26 cellular contexts compared by ENCODE assay signal in genomic region chr5:80644900-80645299, GRCh38.
"Had no signal": no experiment of that assay in that cellular context is flagged by ENCODE, and none has a peak within 500 bp of the region (broad histone marks: within the 10 kb centered on the region; RNA-seq: fewer than 3 reads in every experiment).

No MANE protein-coding gene starts in this region.

- H3K4me3 ChIP-seq: adrenal gland, SJCRH30, SK-N-MC had no signal

- H3K4me1 Mint-ChIP-seq: brain had no signal

- H3K27ac Mint-ChIP-seq: activated CD4-positive, alpha-beta T cell treated with anti-CD3 and anti-CD28 coated beads, Interleukin-2, amount 10 ng/mL, durations not matched to agents 24 days and 14 days; activated CD8-positive, alpha-beta T cell treated with anti-CD3 and anti-CD28 coated beads for 36 hours; activated naive CD4-positive, alpha-beta T cell treated with anti-CD3 and anti-CD28 coated beads for 36 hours; activated naive CD4-positive, alpha-beta T cell treated with anti-CD3 and anti-CD28 coated beads, Interleukin-2, amount 50 U/mL, for 72 hours; activated T-helper 1 cell treated with anti-CD3 and anti-CD28 coated beads, Interleukin-12 subunit alpha, Interleukin-12 subunit beta, Interleukin-2, Interleukin-4 antibody, amounts not matched to agents 30 ng/mL and 10 ng/mL and 1 ng/mL, durations not matched to agents 14 hours and 24 hours and 36 hours; brain had no signal

- H3K27me3 ChIP-seq: adrenal gland, SJCRH30 had no signal

- ATAC-seq: activated CD8-positive, alpha-beta T cell treated with anti-CD3 and anti-CD28 coated beads for 36 hours; activated naive CD4-positive, alpha-beta T cell treated with anti-CD3 and anti-CD28 coated beads, Interleukin-2, amount 50 U/mL, for 72 hours; activated T-cell treated with anti-CD3 and anti-CD28 coated beads, Interleukin-2, amount 50 U/mL, for 4 hours; Panc1 had no signal

- H3K4me1 ChIP-seq: adrenal gland, SJCRH30 had no signal

- H3K36me3 ChIP-seq: adrenal gland had no signal

- H3K9me3 ChIP-seq: adrenal gland, SJCRH30 had no signal

- H3K27ac ChIP-seq: adrenal gland, SJCRH30, SK-N-MC had no signal

- H3K9me3 Mint-ChIP-seq: activated CD8-positive, alpha-beta T cell treated with anti-CD3 and anti-CD28 coated beads for 36 hours; activated naive CD4-positive, alpha-beta T cell treated with anti-CD3 and anti-CD28 coated beads for 36 hours; activated naive CD4-positive, alpha-beta T cell treated with anti-CD3 and anti-CD28 coated beads, Interleukin-2, amount 50 U/mL, for 72 hours; activated T-cell treated with anti-CD3 and anti-CD28 coated beads, Interleukin-2, amount 50 U/mL, for 4 hours; activated T-helper 1 cell treated with anti-CD3 and anti-CD28 coated beads, Interleukin-12 subunit alpha, Interleukin-12 subunit beta, Interleukin-2, Interleukin-4 antibody, amounts not matched to agents 30 ng/mL and 10 ng/mL and 1 ng/mL, durations not matched to agents 14 hours and 24 hours and 36 hours had no signal

- H3K27me3 Mint-ChIP-seq: activated CD4-positive, alpha-beta T cell treated with anti-CD3 and anti-CD28 coated beads, Interleukin-2, amount 10 ng/mL, durations not matched to agents 24 days and 14 days; activated CD8-positive, alpha-beta T cell treated with anti-CD3 and anti-CD28 coated beads for 36 hours had no signal

- DNase-seq: activated CD4-positive, alpha-beta T cell treated with anti-CD3 and anti-CD28 coated beads, Interleukin-2, amount 10 ng/mL, durations not matched to agents 24 days and 14 days; activated CD4-positive, alpha-beta T cell treated with anti-CD3 and anti-CD28 coated beads, Interleukin-2, amount 50 U/mL, for 4 hours; activated CD8-positive, alpha-beta T cell treated with anti-CD3 and anti-CD28 coated beads for 36 hours; activated gamma-delta T cell treated with Interleukin-2 at 50 U/mL for 16 hours; activated naive CD4-positive, alpha-beta T cell treated with anti-CD3 and anti-CD28 coated beads for 36 hours; activated T-cell treated with anti-CD3 and anti-CD28 coated beads, Interleukin-2, amount 50 U/mL, for 4 hours; adrenal gland; anterior cingulate cortex; Karpas-422; KBM-7; NCI-H1048; NCI-H1105 treated with DMSO at 0.1 percent for 48 hours; NCI-H1436; NCI-H1694; NCI-H1930; NCI-H2081 treated with DMSO at 0.1 percent for 48 hours; NCI-H345; NCI-H524 treated with DMSO at 0.1 percent for 48 hours; SHP77; T1000 had no signal

- H3K4me3 Mint-ChIP-seq: activated CD4-positive, alpha-beta T cell treated with anti-CD3 and anti-CD28 coated beads, Interleukin-2, amount 10 ng/mL, durations not matched to agents 24 days and 14 days; activated CD8-positive, alpha-beta T cell treated with anti-CD3 and anti-CD28 coated beads for 36 hours; activated naive CD4-positive, alpha-beta T cell treated with anti-CD3 and anti-CD28 coated beads for 36 hours; activated T-cell treated with anti-CD3 and anti-CD28 coated beads, Interleukin-2, amount 50 U/mL, for 4 hours; activated T-helper 1 cell treated with anti-CD3 and anti-CD28 coated beads, Interleukin-12 subunit alpha, Interleukin-12 subunit beta, Interleukin-2, Interleukin-4 antibody, amounts not matched to agents 30 ng/mL and 10 ng/mL and 1 ng/mL, durations not matched to agents 14 hours and 24 hours and 36 hours; brain had no signal
